In genomic region chr5:170573119-170573518, GRCh38 we compare ENCODE assay signal across 2 cellular contexts.
TF ChIP-seq lines count a peak whose summit lies in the region.

No MANE protein-coding gene starts in this region.

TF ChIP-seq in A549, 52 proteins besides CTCF, POLR2A, EP300 and RAD21 (continued from another document):
- TF ChIP-seq NR3C1 (IDR thresholded peaks at IDR 0.05) (no peak), RNF2 (IDR thresholded peaks at IDR 0.05; ENCODE audit: borderline replicate concordance, low read depth) (no peak), HOXA7 (CRISPR knock-in tag; IDR thresholded peaks at IDR 0.05) (no peak), PBX3 (IDR thresholded peaks at IDR 0.05) (no peak), MAX (IDR thresholded peaks at IDR 0.05) (no peak), MYC (IDR thresholded peaks at IDR 0.05; ENCODE audit: borderline replicate concordance, low read length) (no peak), HMGXB4 (CRISPR knock-in tag; IDR thresholded peaks at IDR 0.05; ENCODE audit: borderline replicate concordance) (no peak), HES2 (IDR thresholded peaks at IDR 0.05) (no peak), ESRRA (IDR thresholded peaks at IDR 0.05; ENCODE audit: borderline replicate concordance, low read length) (no peak), PHF8 (IDR thresholded peaks at IDR 0.05; ENCODE audit: borderline replicate concordance, low read depth) (no peak), HOXB5 (CRISPR knock-in tag; IDR thresholded peaks at IDR 0.05) (no peak), NPAS2 (CRISPR knock-in tag; IDR thresholded peaks at IDR 0.05; ENCODE audit: borderline replicate concordance) (no peak), RCOR1 (IDR thresholded peaks at IDR 0.05; ENCODE audit: low read depth, low read length) (no peak), TP53 (CRISPR knock-in tag; IDR thresholded peaks at IDR 0.05) (no peak), ZFP36 (IDR thresholded peaks at IDR 0.05; ENCODE audit: borderline replicate concordance, partially characterized antibody) (no peak), KDM1A (IDR thresholded peaks at IDR 0.05; ENCODE audit: low read depth) (no peak), CBX8 (IDR thresholded peaks at IDR 0.05) (no peak)
TF ChIP-seq in A549: peak in this region for 0.

TF ChIP-seq in H1, 55 proteins besides CTCF, POLR2A, EP300 and RAD21 (continued from another document):
- TF ChIP-seq CBX8 (IDR thresholded peaks at IDR 0.05; ENCODE audit: borderline replicate concordance, low read depth, low read length) (no peak), MAX (IDR thresholded peaks at IDR 0.05) (no peak), KDM5A (IDR thresholded peaks at IDR 0.05; ENCODE audit: low read length) (no peak), JUND (IDR thresholded peaks at IDR 0.05; ENCODE audit: low read length) (no peak), ATF3 (IDR thresholded peaks at IDR 0.05; ENCODE audit: insufficient read depth, low read depth, low read length) (no peak), TBP (IDR thresholded peaks at IDR 0.05; ENCODE audit: low read depth, low read length) (no peak), CBX5 (IDR thresholded peaks at IDR 0.05; ENCODE audit: low read depth, low read length) (no peak), FOSL1 (IDR thresholded peaks at IDR 0.05; ENCODE audit: insufficient read depth, low read depth, low read length) (no peak), RFX5 (IDR thresholded peaks at IDR 0.05; ENCODE audit: borderline replicate concordance, low read depth, low read length) (no peak), CEBPB (IDR thresholded peaks at IDR 0.05; ENCODE audit: low read depth, low read length) (no peak), USF2 (IDR thresholded peaks at IDR 0.05; ENCODE audit: low read length) (no peak), HDAC6 (IDR thresholded peaks at IDR 0.05; ENCODE audit: low read depth, low read length) (no peak), JUN (IDR thresholded peaks at IDR 0.05; ENCODE audit: low read depth, low read length) (no peak), YY1 (IDR thresholded peaks at IDR 0.05; ENCODE audit: low read depth, low read length) (no peak), PHF8 (conservative IDR thresholded peaks at IDR 0.05; ENCODE audit: low read depth, low read length) (no peak), RBBP5 (IDR thresholded peaks at IDR 0.05; ENCODE audit: borderline replicate concordance, low read depth, low read length) (no peak)
TF ChIP-seq in H1: peak in this region for 0.
